Comparison of ENCODE assay signal across 1 cellular context in genomic region chr20:32285621-32286334, GRCh38.
TF ChIP-seq lines count a peak whose summit lies in the region.

No MANE protein-coding gene starts in this region.

TF ChIP-seq in K562, 482 proteins besides CTCF, POLR2A, EP300 and RAD21 (continued from another document and continues in another):
- TF ChIP-seq ATF1 (CRISPR knock-in tag; IDR thresholded peaks at IDR 0.05) (no peak), ATF1 (tag; IDR thresholded peaks at IDR 0.05) (peak; percentile 67), YBX1 (IDR thresholded peaks at IDR 0.05) (no peak), ZNF609 (CRISPR knock-in tag; IDR thresholded peaks at IDR 0.05; ENCODE audit: borderline replicate concordance) (peak; percentile 70; the same call in 1 of the 2 replicates), E2F6 (IDR thresholded peaks at IDR 0.05; ENCODE audit: borderline replicate concordance in 1 of 2, extremely low read depth in 1 of 2, insufficient read depth in 1 of 2, insufficient read length in 1 of 2, low read depth in 1 of 2, low read length in 1 of 2, poor library complexity in 1 of 2, severe bottlenecking in 1 of 2) (no peak), ARID4B (CRISPR knock-in tag; IDR thresholded peaks at IDR 0.05) (no peak), TEAD4 (IDR thresholded peaks at IDR 0.05; ENCODE audit: low read length) (peak; percentile 98), TEAD4 (CRISPR knock-in tag; IDR thresholded peaks at IDR 0.05; ENCODE audit: borderline replicate concordance) (no peak), ZNF592 (IDR thresholded peaks at IDR 0.05) (no peak), GATA2 (CRISPR knock-in tag; IDR thresholded peaks at IDR 0.05) (peak; percentile 99), ZNF717 (CRISPR knock-in tag; IDR thresholded peaks at IDR 0.05) (no peak), MGA (IDR thresholded peaks at IDR 0.05) (no peak), HDAC8 (tag; IDR thresholded peaks at IDR 0.05) (no peak), ZNF785 (CRISPR knock-in tag; IDR thresholded peaks at IDR 0.05) (no peak), ZBTB43 (CRISPR knock-in tag; IDR thresholded peaks at IDR 0.05) (no peak), ZNF507 (tag; conservative IDR thresholded peaks at IDR 0.05) (no peak)
